Comparison of ENCODE assay signal across 14 cellular contexts in the genomic region with DNA sequence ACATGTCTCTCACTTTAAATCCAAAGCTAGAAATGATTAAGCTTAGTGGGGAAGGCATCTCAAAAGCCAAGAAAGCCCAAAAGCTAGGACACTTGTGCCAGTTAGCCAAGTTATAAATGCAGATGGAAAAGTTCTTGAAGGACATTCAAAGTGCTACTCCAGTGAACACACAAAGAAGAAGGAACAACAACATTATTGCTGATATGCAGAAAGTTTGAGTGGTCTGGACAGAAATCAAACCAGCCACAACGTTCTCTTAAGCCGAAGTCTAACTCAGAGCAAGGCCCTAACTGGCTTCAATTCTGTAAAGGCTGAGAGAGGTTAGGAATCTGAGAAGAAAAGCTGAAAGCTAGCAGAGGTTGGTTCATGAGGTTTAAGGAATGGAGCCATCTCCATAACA. TPM values are rescaled to one million over a fixed set of nuclear protein-coding genes. Genes with fewer than 3 reads are reported as not detected.
A peak's percentile ranks its signal among the peaks of the same experiment; 100 is the strongest.
DNase-seq lines count a peak whose midpoint lies in the region; ATAC-seq and TF ChIP-seq lines count a peak whose summit lies in the region.
"Had no signal": no experiment of that assay in that cellular context is flagged by ENCODE, and none has a peak within 500 bp of the region (broad histone marks: within the 10 kb centered on the region; RNA-seq: fewer than 3 reads in every experiment).

No MANE protein-coding gene starts in this region.

- H3K14ac ChIP-seq in IMR-90 (replicated peaks; ENCODE audit: low read depth, low read length): no peak overlapping the region

- H3K36me3 Mint-ChIP-seq in CD4-positive, CD25-positive, alpha-beta regulatory T cell: peaks cover 29% of the 10 kb centered on the region
- peaks cover 62% of the 10 kb centered on the region for H3K36me3 Mint-ChIP-seq in dendritic cell treated with granulocyte-macrophage colony-stimulating factor and Interleukin-4, amounts not matched to agents 40 ng/mL and 50 ng/mL, for 4 days (ENCODE audit: low read depth)

- dilution Hi-C loops in IMR-90 (cut with HindIII; ENCODE audit: low sequenced_read_pairs, unreplicated experiment): no loop called here

- no peak overlapping the region for H3K27ac ChIP-seq in CD4-positive, CD25-positive, alpha-beta regulatory T cell (ENCODE audit: insufficient read depth, low read length, poor library complexity, severe bottlenecking)
- H3K27ac ChIP-seq in IMR-90 (ENCODE audit: insufficient read depth, low read length): no peak overlapping the region
- H3K27ac ChIP-seq in thyroid gland: peak overlapping the region in 2 of 3 donors; percentile 1 to 18
- H3K27ac ChIP-seq: BLaER1 had no signal

- H3K27ac Mint-ChIP-seq in CD4-positive, CD25-positive, alpha-beta regulatory T cell: peak overlapping the region in 2 of 3 donors; percentile 32 to 59
- H3K27ac Mint-ChIP-seq in dendritic cell treated with granulocyte-macrophage colony-stimulating factor and Interleukin-4, amounts not matched to agents 40 ng/mL and 50 ng/mL, for 4 days: peak overlapping the region; percentile 19
- H3K27ac Mint-ChIP-seq: H9 had no signal

- H3K4me1 Mint-ChIP-seq in CD4-positive, CD25-positive, alpha-beta regulatory T cell: peaks cover 0 to 6% (median 2%) of the 10 kb centered on the region in 4 donors
- peaks cover 46% of the 10 kb centered on the region for H3K4me1 Mint-ChIP-seq in dendritic cell treated with granulocyte-macrophage colony-stimulating factor and Interleukin-4, amounts not matched to agents 40 ng/mL and 50 ng/mL, for 4 days (ENCODE audit: low read depth)
- H3K4me1 Mint-ChIP-seq: H9 had no signal

- peaks cover 3% of the 10 kb centered on the region; the same call in 1 of the 2 replicates for H3K9me1 ChIP-seq in IMR-90 (ENCODE audit: insufficient read depth, low read length)

- peaks cover 40% of the 10 kb centered on the region for H3K36me3 ChIP-seq in CD4-positive, CD25-positive, alpha-beta regulatory T cell (ENCODE audit: control insufficient read depth, insufficient read depth, low read length)
- peaks cover 44% of the 10 kb centered on the region for H3K36me3 ChIP-seq in IMR-90 (ENCODE audit: control insufficient read depth, insufficient read depth, low read length)
- H3K36me3 ChIP-seq in thyroid gland: peaks cover 0 to 25% of the 10 kb centered on the region in 2 donors

- no peaks in the 10 kb centered on the region for H3K9me3 ChIP-seq in CD4-positive, CD25-positive, alpha-beta regulatory T cell (ENCODE audit: control insufficient read depth in 2 of 2, low read length in 2 of 2)
- no peaks in the 10 kb centered on the region for H3K9me3 ChIP-seq in IMR-90 (ENCODE audit: control insufficient read depth, insufficient read depth, low read length)
- H3K9me3 ChIP-seq in thyroid gland: no peaks in the 10 kb centered on the region
- H3K9me3 ChIP-seq: BLaER1 had no signal

- in situ Hi-C loops in IMR-90 (cut with MboI; ENCODE audit: low sequenced_read_pairs): no loop called here

- no peak overlapping the region for H3K4me3 ChIP-seq in CD4-positive, CD25-positive, alpha-beta regulatory T cell (ENCODE audit: low read depth, low read length)
- H3K4me3 ChIP-seq in IMR-90 (ENCODE audit: insufficient read depth, low read depth, low read length) (no peak overlapping the region), thyroid gland (replicated peaks in 1 of 3) (no peak overlapping the region)
- H3K4me3 ChIP-seq: BLaER1 had no signal

- CTCF ChIA-PET in IMR-90 (lab: Yijun Ruan, JAX): no interaction called here

- H2BK5ac ChIP-seq in IMR-90 (ENCODE audit: low read depth, low read length, poor library complexity, severe bottlenecking): no peak overlapping the region

- H3K18ac ChIP-seq in IMR-90 (ENCODE audit: low read depth, low read length): no peak overlapping the region

- H3K27me3 ChIP-seq in CD4-positive, CD25-positive, alpha-beta regulatory T cell (ENCODE audit: control insufficient read depth, insufficient read depth, low read length): no peaks in the 10 kb centered on the region
- H3K27me3 ChIP-seq in IMR-90 (ENCODE audit: control insufficient read depth, insufficient read depth, low read length) (no peaks in the 10 kb centered on the region), thyroid gland (no peaks in the 10 kb centered on the region)
- H3K27me3 ChIP-seq: BLaER1 had no signal

- DNase-seq in CD4-positive, CD25-positive, alpha-beta regulatory T cell: no peak
- DNase-seq in IMR-90 (no peak), thyroid gland (no peak), HuH-7.5 (ENCODE audit: low spot score) (no peak)
- DNase-seq: AML-193, Calu3, DMS 273 treated with DMSO at 0.1 percent for 48 hours, DMS79, GOT3, H9, KBM-7 had no signal

- H3K9me3 Mint-ChIP-seq in CD4-positive, CD25-positive, alpha-beta regulatory T cell: no peaks in the 10 kb centered on the region
- H3K9me3 Mint-ChIP-seq in dendritic cell treated with granulocyte-macrophage colony-stimulating factor and Interleukin-4, amounts not matched to agents 40 ng/mL and 50 ng/mL, for 4 days: no peaks in the 10 kb centered on the region
- H3K9me3 Mint-ChIP-seq: H9 had no signal

- no peak overlapping the region for H3K9ac ChIP-seq in IMR-90 (ENCODE audit: low read depth, low read length)
- H3K9ac ChIP-seq: BLaER1 had no signal

- no peak overlapping the region for H2AFZ ChIP-seq in IMR-90 (replicated peaks; ENCODE audit: low read length, poor library complexity)

- no peak overlapping the region for H3K56ac ChIP-seq in IMR-90 (ENCODE audit: extremely low read depth, insufficient read depth, low read length)

- H3K79me1 ChIP-seq in IMR-90 (ENCODE audit: low read depth in 1 of 2, low read length in 2 of 2): peaks cover 40 to 75% of the 10 kb centered on the region in 2 experiments

- H4K20me1 ChIP-seq in IMR-90 (ENCODE audit: insufficient read depth, low read length): peaks cover 15% of the 10 kb centered on the region; the same call in 1 of the 2 replicates
- H4K20me1 ChIP-seq: BLaER1 had no signal

- no peak overlapping the region for H3K4me3 Mint-ChIP-seq in CD4-positive, CD25-positive, alpha-beta regulatory T cell
- no peak overlapping the region for H3K4me3 Mint-ChIP-seq in dendritic cell treated with granulocyte-macrophage colony-stimulating factor and Interleukin-4, amounts not matched to agents 40 ng/mL and 50 ng/mL, for 4 days
- H3K4me3 Mint-ChIP-seq: H9 had no signal

- no TSS peak for BruUV-seq in IMR-90 (replicated peaks; lab: Mats Ljungman, UMichigan)

- no peak overlapping the region for H4K5ac ChIP-seq in IMR-90 (ENCODE audit: low read depth, low read length)

- no peak overlapping the region for H3K4ac ChIP-seq in IMR-90 (ENCODE audit: low read depth, low read length)

- no peak overlapping the region for H2BK120ac ChIP-seq in IMR-90 (ENCODE audit: low read depth, low read length)

- TF ChIP-seq CTCF in IMR-90 (conservative IDR thresholded peaks at IDR 0.05; ENCODE audit: low read depth, low read length) (no peak), thyroid gland (IDR thresholded peaks at IDR 0.05) (no peak)

- no peak overlapping the region for H2AK9ac ChIP-seq in IMR-90 (replicated peaks; ENCODE audit: low read depth, low read length, poor library complexity)

- no peaks in the 10 kb centered on the region for H3K27me3 Mint-ChIP-seq in CD4-positive, CD25-positive, alpha-beta regulatory T cell
- no peaks in the 10 kb centered on the region for H3K27me3 Mint-ChIP-seq in dendritic cell treated with granulocyte-macrophage colony-stimulating factor and Interleukin-4, amounts not matched to agents 40 ng/mL and 50 ng/mL, for 4 days

- H2BK15ac ChIP-seq in IMR-90 (ENCODE audit: low read depth, low read length): no peak overlapping the region

- no peak overlapping the region for H4K91ac ChIP-seq in IMR-90 (ENCODE audit: insufficient read depth, low read depth, low read length)

- H4K8ac ChIP-seq in IMR-90 (ENCODE audit: low read depth in 2 of 2, low read length in 2 of 2): no peak overlapping the region

- ATAC-seq in CD4-positive, CD25-positive, alpha-beta regulatory T cell (ENCODE audit: low read depth in 2 of 2): no peak
- ATAC-seq in IMR-90 (ENCODE audit: low read depth) (no peak), HG03460 (IDR thresholded peaks at IDR 0.05; ENCODE audit: unreplicated experiment) (no peak)

- H2AK5ac ChIP-seq in IMR-90 (ENCODE audit: low read depth, low read length): no peak overlapping the region

- 100% methylated on average over 2 of the region's 2 CpGs; no CpG with 5 or more reads in 1 of the 2 experiments for WGBS in IMR-90 (ENCODE audit: extremely low coverage in 2 of 2, insufficient read length in 1 of 2), 2 experiments
- 14 to 41% methylated on average over 2 of the region's 2 CpGs for WGBS in thyroid gland, 2 donors

- H3K4me1 ChIP-seq in CD4-positive, CD25-positive, alpha-beta regulatory T cell (ENCODE audit: control insufficient read depth, insufficient read depth, low read length, poor library complexity, severe bottlenecking): no peaks in the 10 kb centered on the region
- no peaks in the 10 kb centered on the region; the same call in 1 of the 2 replicates for H3K4me1 ChIP-seq in IMR-90 (ENCODE audit: control insufficient read depth, insufficient read depth, low read length)
- peaks cover 22 to 37% of the 10 kb centered on the region in 2 donors for H3K4me1 ChIP-seq in thyroid gland
- H3K4me1 ChIP-seq: BLaER1 had no signal

- TF ChIP-seq RAD21 in IMR-90 (IDR thresholded peaks at IDR 0.05; ENCODE audit: low read length): no peak

- intact Hi-C loops in IMR-90 (cut with micrococcal nuclease): no loop called here
- intact Hi-C loops in dendritic cell treated with granulocyte-macrophage colony-stimulating factor and Interleukin-4, amounts not matched to agents 40 ng/mL and 50 ng/mL, for 4 days (cut with micrococcal nuclease): no loop called here
- intact Hi-C loops in thyroid gland (cut with DNase I): no loop called here

- no peak overlapping the region for H3K4me2 ChIP-seq in IMR-90 (ENCODE audit: low read depth, low read length)
- H3K4me2 ChIP-seq: BLaER1 had no signal

- TF ChIP-seq POLR2A in IMR-90 (IDR thresholded peaks at IDR 0.05; ENCODE audit: low read depth, low read length): no peak
- no peak for TF ChIP-seq POLR2A in thyroid gland (IDR thresholded peaks at IDR 0.05)

- 0 out of 2 replicates have a peak overlapping the region, but pooled peaks have one; percentile 16 for H3K23ac ChIP-seq in IMR-90 (ENCODE audit: low read depth, low read length)

- no peak overlapping the region for H2BK20ac ChIP-seq in IMR-90 (ENCODE audit: low read depth, low read length)

- POLR2A ChIA-PET in IMR-90 (lab: Charles Lee; ENCODE audit: unreplicated experiment): no interaction called here

TF ChIP-seq in IMR-90, 13 proteins besides CTCF, POLR2A, EP300 and RAD21 (continues in another document):
- TF ChIP-seq MAFK (IDR thresholded peaks at IDR 0.05; ENCODE audit: low read depth, low read length): no peak
- TF ChIP-seq BHLHE40 (IDR thresholded peaks at IDR 0.05; ENCODE audit: low read depth, low read length): no peak

RNA-seq across cellular contexts. Expression of a gene that starts 49.0 kb away (rescaled TPM):
- 59.7 TPM for total RNA-seq in CD4-positive, CD25-positive, alpha-beta regulatory T cell
- polyA plus RNA-seq in CD4-positive, CD25-positive, alpha-beta regulatory T cell: 10 to 100 TPM in 3 of 4 donors, 1 to 10 TPM in 1; 8.9 to 21.6 (median 14.0) TPM
- total RNA-seq in IMR-90 (2012; rRNA removed) (123 and 131 TPM in 2 replicates), thyroid gland (100 to 1,000 TPM in 3 of 4 donors, 10 to 100 TPM in 1; 95.5 to 170 (median 110) TPM)
- 70.9 and 80.6 TPM in 2 replicates for polyA plus RNA-seq in IMR-90 (2012; rRNA removed)
- 40.7 and 121 TPM in 2 replicates for polyA plus RNA-seq in IMR-90 (2012; cell fraction: cytosol; rRNA removed)
- polyA plus RNA-seq in IMR-90 (2012; cell fraction: nucleus; rRNA removed; ENCODE audit: low replicate concordance): 131 and 135 TPM in 2 replicates

Comparison
In these comparisons a context has a peak if more than half of its experiments do, and no peak if none do; other contexts are left out.
1. H3K27ac ChIP-seq: peak in thyroid gland (2 of 3); none in CD4-positive, CD25-positive, alpha-beta regulatory T cell (single experiment) and IMR-90 (single experiment).